Comparison of ENCODE assay signal across 23 cellular contexts in the genomic region with DNA sequence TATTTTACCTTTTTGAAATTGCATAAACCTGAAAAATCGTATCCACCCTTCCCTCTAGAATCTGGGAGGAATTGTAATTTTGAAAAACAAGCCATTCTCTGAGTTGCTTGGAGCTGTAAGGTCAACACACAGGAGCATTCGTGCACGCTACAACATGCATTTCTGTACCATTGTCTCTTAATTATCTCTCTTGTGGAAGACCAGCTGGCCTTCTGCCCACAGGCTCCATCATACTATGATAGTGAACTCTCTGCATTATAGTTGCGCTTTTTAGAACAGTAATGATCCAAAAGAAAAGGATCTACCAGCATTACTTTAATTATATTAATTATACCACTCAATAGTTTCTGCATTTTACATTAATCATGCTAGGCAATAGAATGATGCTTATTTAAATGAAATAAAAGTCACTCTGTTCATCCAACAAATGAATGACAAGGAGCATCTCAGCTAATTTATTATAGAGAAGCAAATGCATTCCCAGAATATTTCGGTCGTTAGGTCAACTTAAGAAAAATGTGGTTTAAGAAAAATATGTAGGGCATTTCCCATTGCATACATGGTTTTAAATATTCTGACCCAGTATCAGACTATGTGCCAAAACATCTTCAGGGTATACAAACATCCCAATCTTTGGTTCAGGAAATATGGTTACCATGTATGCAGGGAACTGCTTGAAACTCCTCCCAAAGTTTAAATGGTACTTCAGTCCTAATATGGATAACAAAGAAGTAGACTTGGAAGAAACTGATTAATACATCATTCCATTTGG.
DNase-seq lines count a peak whose midpoint lies in the region; TF ChIP-seq lines count a peak whose summit lies in the region.
"Had no signal": no experiment of that assay in that cellular context is flagged by ENCODE, and none has a peak within 500 bp of the region (broad histone marks: within the 10 kb centered on the region; RNA-seq: fewer than 3 reads in every experiment).

No MANE protein-coding gene starts in this region.

- DNase-seq in EL (peak; percentile 93), MG63 (peak; percentile 17), RPMI7951 (ENCODE audit: low read depth) (peak; percentile 48), fibroblast of pulmonary artery (ENCODE audit: low read depth) (peak; percentile 27), Ammon's horn (ENCODE audit: low spot score) (no peak), RPMI8226 (no peak), islet precursor cell (no peak), nucleus accumbens (lab: John Stamatoyannopoulos, UW) (no peak)
- DNase-seq: activated CD4-positive, CD25-positive, alpha-beta regulatory T cell; activated naive CD8-positive, alpha-beta T cell treated with anti-CD3 and anti-CD28 coated beads, Interleukin-2, amount 10 ng/mL, durations not matched to agents 7 days and 5 days; Caco-2; effector memory CD8-positive, alpha-beta T cell; GF-D8; hippocampal formation; mesendoderm; natural killer cell; NCI-H1694 treated with DMSO at 0.1 percent for 48 hours; NCI-H524; posterior cingulate gyrus; SJCRH30; stimulated activated CD4-positive, alpha-beta T cell treated with anti-CD3 and anti-CD28 coated beads, Interleukin-4, amount 100 ng/mL, for 1 hour; T-helper 2 cell; uterus had no signal

- H3K36me3 ChIP-seq in MG63, result no peaks in the 10 kb centered on the region
- H3K36me3 ChIP-seq: SJCRH30, uterus had no signal

- H3K4me3 ChIP-seq in MG63 (no peak overlapping the region), fibroblast of pulmonary artery (replicated peaks; ENCODE audit: low read depth, low read length) (no peak overlapping the region)
- H3K4me3 ChIP-seq: SJCRH30, uterus had no signal

- TF ChIP-seq CTCF in fibroblast of pulmonary artery (IDR thresholded peaks at IDR 0.05; ENCODE audit: low read length, missing control alignments), result no peak

- H3K27me3 ChIP-seq in MG63, result no peaks in the 10 kb centered on the region
- H3K27me3 ChIP-seq: SJCRH30, uterus had no signal

- peaks cover 3% of the 10 kb centered on the region for H3K9me3 ChIP-seq in MG63
- H3K9me3 ChIP-seq: Caco-2, SJCRH30, uterus had no signal

Comparison
In these comparisons a context has a peak if more than half of its experiments do, and no peak if none do; other contexts are left out.
1. DNase-seq: peak in EL (single experiment), MG63 (single experiment), RPMI7951 (single experiment) and fibroblast of pulmonary artery (single experiment); none in Ammon's horn (single experiment), RPMI8226 (single experiment), islet precursor cell (single experiment) and nucleus accumbens (0 of 56).